ENCODE assay signal across 8 cellular contexts in genomic region chr5:132428811-132429440, GRCh38. TPM values are rescaled to one million over a fixed set of nuclear protein-coding genes. Genes with fewer than 3 reads are reported as not detected.
DNase-seq lines count a peak whose midpoint lies in the region; ATAC-seq and TF ChIP-seq lines count a peak whose summit lies in the region.

No MANE protein-coding gene starts in this region.

- no peak for TF ChIP-seq CTCF in CD8-positive, alpha-beta T cell (IDR thresholded peaks at IDR 0.05)
- no peak for TF ChIP-seq CTCF in Panc1 (IDR thresholded peaks at IDR 0.05)
- no peak for TF ChIP-seq CTCF in prostate gland (IDR thresholded peaks at IDR 0.05)

- BruUV-seq in Panc1 (replicated peaks; lab: Mats Ljungman, UMichigan) = no TSS peak

- H3K9me3 ChIP-seq in CD8-positive, alpha-beta T cell (ENCODE audit: low read length) = no peaks in the 10 kb centered on the region
- H3K9me3 ChIP-seq in Panc1 (ENCODE audit: control insufficient read depth, insufficient read depth, low read depth, low read length) (no peaks in the 10 kb centered on the region), prostate gland (no peaks in the 10 kb centered on the region)
- H3K9me3 ChIP-seq in effector memory CD4-positive, alpha-beta T cell (ENCODE audit: control insufficient read depth, low read length) = no peaks in the 10 kb centered on the region

- H3K36me3 ChIP-seq in CD8-positive, alpha-beta T cell (ENCODE audit: insufficient read depth, low read length) = no peaks in the 10 kb centered on the region
- H3K36me3 ChIP-seq in Panc1 (ENCODE audit: control insufficient read depth, insufficient read depth, low read length) = no peaks in the 10 kb centered on the region
- no peaks in the 10 kb centered on the region for H3K36me3 ChIP-seq in effector memory CD4-positive, alpha-beta T cell (ENCODE audit: control insufficient read depth, insufficient read depth, low read length)
- no peaks in the 10 kb centered on the region for H3K36me3 ChIP-seq in prostate gland

- H3K4me1 Mint-ChIP-seq in CD8-positive, alpha-beta T cell (ENCODE audit: low read depth) = peaks cover 97% of the 10 kb centered on the region

- 54% methylated on average over 6 of the region's 6 CpGs for WGBS in prostate gland

- no peaks in the 10 kb centered on the region for H3K27me3 Mint-ChIP-seq in CD8-positive, alpha-beta T cell (ENCODE audit: low read depth)

- no peak for ATAC-seq in CD8-positive, alpha-beta T cell
- no peak for ATAC-seq in Panc1
- no peak for ATAC-seq in HG02610 (IDR thresholded peaks at IDR 0.05; ENCODE audit: unreplicated experiment)
- ATAC-seq in HG02852 (IDR thresholded peaks at IDR 0.05; ENCODE audit: unreplicated experiment) = no peak
- ATAC-seq in GM21526 (IDR thresholded peaks at IDR 0.05; ENCODE audit: low FRiP score, unreplicated experiment) = no peak

- no peak for DNase-seq in CD8-positive, alpha-beta T cell
- no peak for DNase-seq in Panc1 (ENCODE audit: low read depth, low spot score)
- DNase-seq in effector memory CD4-positive, alpha-beta T cell = no peak
- DNase-seq in prostate gland (ENCODE audit: low spot score) = no peak
- no peak for DNase-seq in DMS79 treated with DMSO at 0.1 percent for 48 hours (lab: John Stamatoyannopoulos, UW)

- H3K4me3 ChIP-seq in CD8-positive, alpha-beta T cell (ENCODE audit: low read depth, low read length) = no peak overlapping the region
- H3K4me3 ChIP-seq in Panc1 (ENCODE audit: low read depth in 2 of 2, low read length in 2 of 2) (no peak overlapping the region), prostate gland (no peak overlapping the region)
- H3K4me3 ChIP-seq in effector memory CD4-positive, alpha-beta T cell (ENCODE audit: insufficient read depth, low read depth, low read length, poor library complexity, severe bottlenecking) = no peak overlapping the region

- POLR2A ChIA-PET in CD8-positive, alpha-beta T cell (lab: Charles Lee) = interaction anchor here (4.2 to 11.1 kb wide), 4 partner anchors 28 to 59 kb away, joined by 42 to 136 read pairs (median 118); partner anchors contain the start of gene IRF1
- POLR2A ChIA-PET in Panc1 (lab: Charles Lee) = no interaction called here

- no peak overlapping the region for H3K4me3 Mint-ChIP-seq in CD8-positive, alpha-beta T cell

- TF ChIP-seq POLR2A in prostate gland (IDR thresholded peaks at IDR 0.05) = no peak

- H3K27me3 ChIP-seq in CD8-positive, alpha-beta T cell (ENCODE audit: insufficient read depth, low read length) = no peaks in the 10 kb centered on the region
- H3K27me3 ChIP-seq in Panc1 (ENCODE audit: control insufficient read depth, insufficient read depth, low read length) = no peaks in the 10 kb centered on the region
- no peaks in the 10 kb centered on the region for H3K27me3 ChIP-seq in effector memory CD4-positive, alpha-beta T cell (replicated peaks; ENCODE audit: control insufficient read depth, insufficient read depth, low read length, poor library complexity, severe bottlenecking)
- no peaks in the 10 kb centered on the region for H3K27me3 ChIP-seq in prostate gland (replicated peaks; ENCODE audit: insufficient read depth)

- in situ Hi-C loops in Panc1 (cut with HindIII; ENCODE audit: low pct_unique_long_range_greater_than_20kb, low sequenced_read_pairs) = no loop called here

- no peaks in the 10 kb centered on the region for H3K9me3 Mint-ChIP-seq in CD8-positive, alpha-beta T cell

- H3K27ac ChIP-seq in CD8-positive, alpha-beta T cell (ENCODE audit: low read depth, low read length) = peak overlapping the region; percentile 77
- H3K27ac ChIP-seq in Panc1 (ENCODE audit: low read length) (peak overlapping the region; percentile 63), prostate gland (peak overlapping the region; percentile 1 to 33)
- peak overlapping the region; percentile 80 for H3K27ac ChIP-seq in effector memory CD4-positive, alpha-beta T cell (ENCODE audit: insufficient read depth, low read length, poor library complexity, severe bottlenecking)

- H3K36me3 Mint-ChIP-seq in CD8-positive, alpha-beta T cell = peaks cover 42% of the 10 kb centered on the region

- intact Hi-C loops in CD8-positive, alpha-beta T cell (cut with DNase I, micrococcal nuclease) = loop anchor here in 1 of 2 experiments (1.0 to 5.0 kb wide), 2 partner anchors 8 to 327 kb away; no protein-coding TSS in a partner anchor
- intact Hi-C loops in Panc1 (cut with micrococcal nuclease; ENCODE audit: unreplicated experiment) (no loop called here), prostate gland (cut with DNase I) (no loop called here)

- peaks cover 94% of the 10 kb centered on the region for H3K4me1 ChIP-seq in CD8-positive, alpha-beta T cell (ENCODE audit: insufficient read depth, low read length)
- H3K4me1 ChIP-seq in Panc1 (ENCODE audit: control insufficient read depth, insufficient read depth, low read length) = peaks cover 35% of the 10 kb centered on the region
- H3K4me1 ChIP-seq in effector memory CD4-positive, alpha-beta T cell (ENCODE audit: control insufficient read depth, insufficient read depth, low read length, poor library complexity, severe bottlenecking) = peaks cover 92% of the 10 kb centered on the region
- peaks cover 34% of the 10 kb centered on the region for H3K4me1 ChIP-seq in prostate gland (replicated peaks)

- peak overlapping the region; percentile 97 for H3K27ac Mint-ChIP-seq in CD8-positive, alpha-beta T cell

- CTCF ChIA-PET in CD8-positive, alpha-beta T cell (lab: Charles Lee) = interaction anchor here (1.5 to 8.2 kb wide), 8 partner anchors 9 to 50 kb away, joined by 4 to 50 read pairs (median 10); no protein-coding TSS in a partner anchor
- CTCF ChIA-PET in Panc1 (lab: Charles Lee) = no interaction called here

RNA-seq across cellular contexts. Expression of gene SLC22A5, which starts 59.4 kb away (rescaled TPM):
- 1 to 10 TPM; 4.5 to 5.3 TPM for total RNA-seq in CD8-positive, alpha-beta T cell
- 9.5 TPM for total RNA-seq in Panc1 (2021; ENCODE audit: unreplicated experiment)
- 7.2 TPM for polyA plus RNA-seq in Panc1 (2012; ENCODE audit: insufficient read length)
- total RNA-seq in prostate gland = 10 to 100 TPM; 26.2 to 37.5 TPM

Comparison
In these comparisons a context has a peak if more than half of its experiments do, and no peak if none do; other contexts are left out.
1. H3K27ac ChIP-seq: peak in every context shown above with its lines; median percentile 80 in effector memory CD4-positive, alpha-beta T cell; 77 in CD8-positive, alpha-beta T cell; 63 in Panc1; 17 in prostate gland.